Comparison of ENCODE assay signal across 8 cellular contexts in the genomic region with DNA sequence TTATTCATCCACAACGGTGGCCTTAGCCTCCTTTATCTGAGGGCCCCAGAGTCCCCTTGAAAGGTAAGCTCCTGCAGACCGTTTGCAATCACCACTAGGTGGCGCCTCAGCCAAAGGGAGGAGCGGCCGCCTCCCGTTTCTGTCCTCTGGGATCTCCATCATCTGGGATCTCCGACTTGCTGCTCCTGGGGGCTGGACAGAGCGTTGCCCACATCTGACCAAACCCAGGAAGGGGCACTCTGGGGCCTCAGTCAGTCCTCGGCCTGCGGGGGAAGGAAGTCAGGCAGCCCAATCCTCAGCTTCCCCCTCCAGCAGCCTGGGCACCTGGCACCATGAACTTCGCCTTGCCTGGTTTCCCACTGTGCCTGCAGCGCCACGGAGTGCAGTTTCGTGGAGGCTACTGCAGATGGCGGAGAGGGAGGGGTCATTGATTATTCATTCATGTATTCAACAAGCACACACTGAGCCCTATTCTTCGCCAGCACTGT. TPM values are rescaled to one million over a fixed set of nuclear protein-coding genes. Genes with fewer than 3 reads are reported as not detected.
A peak's percentile ranks its signal among the peaks of the same experiment; 100 is the strongest.
DNase-seq lines count a peak whose midpoint lies in the region; ATAC-seq, FAIRE-seq and TF ChIP-seq lines count a peak whose summit lies in the region.

No MANE protein-coding gene starts in this region.

- no peak for TF ChIP-seq POLR2A in vagina (IDR thresholded peaks at IDR 0.05)

- H3K4me1 ChIP-seq in parathyroid adenoma = no peaks in the 10 kb centered on the region
- H3K4me1 ChIP-seq in vagina = no peaks in the 10 kb centered on the region

- FAIRE-seq in frontal cortex (lab: Jason Lieb, UNC) = no peak

- H2AFZ ChIP-seq in parathyroid adenoma = no peak overlapping the region

- H3K27ac ChIP-seq in parathyroid adenoma (no peak overlapping the region), vagina (no peak overlapping the region)

- in situ Hi-C loops in KBM-7 (cut with MboI; ENCODE audit: low pct_unique_long_range_greater_than_20kb, low sequenced_read_pairs) = loop anchor here (25.0 kb wide), 1 partner anchor 360 kb away; the partner anchor contains the start of gene SYT13

- DNase-seq in DMS53 treated with DMSO at 0.1 percent for 48 hours (lab: John Stamatoyannopoulos, UW; ENCODE audit: unreplicated experiment) (peak; percentile 51), KBM-7 (peak; percentile 49), RPMI8226 (peak; percentile 59), frontal cortex (ENCODE audit: low spot score in 2 of 2) (peak; percentile 56 to 78), vagina (ENCODE audit: extremely low spot score in 2 of 2) (no peak)
- DNase-seq in activated effector memory CD4-positive, alpha-beta T cell treated with anti-CD3 and anti-CD28 coated beads, Interleukin-2, amount 50 U/mL, for 16 hours = peak; percentile 86

- H3K9me3 ChIP-seq in parathyroid adenoma (ENCODE audit: control insufficient read depth, low read length) (no peaks in the 10 kb centered on the region), vagina (no peaks in the 10 kb centered on the region)

- no peak overlapping the region for H3K4me2 ChIP-seq in parathyroid adenoma (ENCODE audit: low read length)

- H3K79me2 ChIP-seq in parathyroid adenoma = no peaks in the 10 kb centered on the region

- intact Hi-C loops in vagina (cut with DNase I) = no loop called here

- no peak overlapping the region for H3K4me3 ChIP-seq in parathyroid adenoma (ENCODE audit: low read depth, low read length)
- no peak overlapping the region for H3K4me3 ChIP-seq in vagina

- peak; percentile 69 for TF ChIP-seq CTCF in parathyroid adenoma (IDR thresholded peaks at IDR 0.05)
- TF ChIP-seq CTCF in vagina (IDR thresholded peaks at IDR 0.05) = peak; percentile 61 to 81 (median 71)

- H3K36me3 ChIP-seq in parathyroid adenoma (ENCODE audit: control insufficient read depth, insufficient read depth, low read length) = no peaks in the 10 kb centered on the region
- H3K36me3 ChIP-seq in vagina = no peaks in the 10 kb centered on the region

- H3K27me3 ChIP-seq in parathyroid adenoma (ENCODE audit: control insufficient read depth, insufficient read depth, low read length) = no peaks in the 10 kb centered on the region
- no peaks in the 10 kb centered on the region for H3K27me3 ChIP-seq in vagina

- H3K9ac ChIP-seq in parathyroid adenoma = no peak overlapping the region

- ATAC-seq in GM18861 (IDR thresholded peaks at IDR 0.05; ENCODE audit: unreplicated experiment) = no peak

RNA-seq across cellular contexts. Expression of gene TP53I11, which starts 23.5 kb away (rescaled TPM):
- total RNA-seq in frontal cortex = 20.4 TPM
- total RNA-seq in vagina = 50.6 TPM

Comparison
In these comparisons a context has a peak if more than half of its experiments do, and no peak if none do; other contexts are left out.
1. DNase-seq: peak in DMS53 treated with DMSO at 0.1 percent for 48 hours (single experiment), KBM-7 (single experiment), RPMI8226 (single experiment), activated effector memory CD4-positive, alpha-beta T cell treated with anti-CD3 and anti-CD28 coated beads, Interleukin-2, amount 50 U/mL, for 16 hours (single experiment) and frontal cortex (2 of 2); none in vagina (0 of 2).